ENCODE assay signal across 8 cellular contexts in genomic region chr12:113070117-113070906, GRCh38.
DNase-seq lines count a peak whose midpoint lies in the region; ATAC-seq lines count a peak whose summit lies in the region.

No MANE protein-coding gene starts in this region.

- peak; percentile 71 for ATAC-seq in central memory CD8-positive, alpha-beta T cell (replicated peaks; ENCODE audit: extremely low read depth, poor library complexity, severe bottlenecking)
- peak; percentile 92 for ATAC-seq in stimulated activated naive CD8-positive, alpha-beta T cell treated with anti-CD3 and anti-CD28 coated beads, Interleukin-15, amount 100 ng/mL, for 72 hours
- ATAC-seq in GM18873 (IDR thresholded peaks at IDR 0.05; ENCODE audit: low FRiP score, unreplicated experiment): no peak

- peaks cover 27% of the 10 kb centered on the region for H3K4me1 Mint-ChIP-seq in central memory CD8-positive, alpha-beta T cell
- peaks cover 78% of the 10 kb centered on the region for H3K4me1 Mint-ChIP-seq in stimulated activated naive CD8-positive, alpha-beta T cell treated with anti-CD3 and anti-CD28 coated beads, Interleukin-15, amount 100 ng/mL, for 72 hours

- peak overlapping the region; percentile 34 for H3K4me3 Mint-ChIP-seq in central memory CD8-positive, alpha-beta T cell
- peak overlapping the region; percentile 71 to 74 for H3K4me3 Mint-ChIP-seq in stimulated activated naive CD8-positive, alpha-beta T cell treated with anti-CD3 and anti-CD28 coated beads, Interleukin-15, amount 100 ng/mL, for 72 hours

- H3K9me3 Mint-ChIP-seq in central memory CD8-positive, alpha-beta T cell: no peaks in the 10 kb centered on the region
- no peaks in the 10 kb centered on the region for H3K9me3 Mint-ChIP-seq in stimulated activated naive CD8-positive, alpha-beta T cell treated with anti-CD3 and anti-CD28 coated beads, Interleukin-15, amount 100 ng/mL, for 72 hours

- DNase-seq in activated T-cell treated with anti-CD3 and anti-CD28 coated beads for 48 hours (ENCODE audit: low read depth) (peak; percentile 52), NCI-H69 (lab: John Stamatoyannopoulos, UW) (peak; percentile 35), COLO668 (lab: John Stamatoyannopoulos, UW; ENCODE audit: unreplicated experiment) (no peak), NCI-H345 treated with DMSO at 0.1 percent for 48 hours (lab: John Stamatoyannopoulos, UW; ENCODE audit: unreplicated experiment) (no peak)
- no peak for DNase-seq in activated T-cell treated with anti-CD3 and anti-CD28 coated beads, Interleukin-2, amount 50 U/mL, for 1 hour
- no peak for DNase-seq in central memory CD8-positive, alpha-beta T cell (ENCODE audit: low spot score in 2 of 2)
- DNase-seq in stimulated activated naive CD8-positive, alpha-beta T cell treated with anti-CD3 and anti-CD28 coated beads, Interleukin-15, amount 100 ng/mL, for 72 hours: peak; percentile 41 to 83

- no peaks in the 10 kb centered on the region for H3K27me3 Mint-ChIP-seq in central memory CD8-positive, alpha-beta T cell
- H3K27me3 Mint-ChIP-seq in stimulated activated naive CD8-positive, alpha-beta T cell treated with anti-CD3 and anti-CD28 coated beads, Interleukin-15, amount 100 ng/mL, for 72 hours: no peaks in the 10 kb centered on the region

- peak overlapping the region; percentile 80 for H3K27ac Mint-ChIP-seq in central memory CD8-positive, alpha-beta T cell (ENCODE audit: low read depth)
- H3K27ac Mint-ChIP-seq in stimulated activated naive CD8-positive, alpha-beta T cell treated with anti-CD3 and anti-CD28 coated beads, Interleukin-15, amount 100 ng/mL, for 72 hours: peak overlapping the region; percentile 79 to 91

- H3K36me3 Mint-ChIP-seq in central memory CD8-positive, alpha-beta T cell (ENCODE audit: insufficient read depth): peaks cover 3% of the 10 kb centered on the region

Comparison
In these comparisons a context has a peak if more than half of its experiments do, and no peak if none do; other contexts are left out.
1. DNase-seq: peak in activated T-cell treated with anti-CD3 and anti-CD28 coated beads for 48 hours (single experiment), NCI-H69 (single experiment) and stimulated activated naive CD8-positive, alpha-beta T cell treated with anti-CD3 and anti-CD28 coated beads, Interleukin-15, amount 100 ng/mL, for 72 hours (2 of 2); none in activated T-cell treated with anti-CD3 and anti-CD28 coated beads, Interleukin-2, amount 50 U/mL, for 1 hour (single experiment), central memory CD8-positive, alpha-beta T cell (0 of 2), COLO668 (single experiment) and NCI-H345 treated with DMSO at 0.1 percent for 48 hours (single experiment).